22 cellular contexts compared by ENCODE assay signal in genomic region chr1:222547944-222548671, GRCh38. TPM values are rescaled to one million over a fixed set of nuclear protein-coding genes. Genes with fewer than 3 reads are reported as not detected.
DNase-seq lines count a peak whose midpoint lies in the region; ATAC-seq, FAIRE-seq and TF ChIP-seq lines count a peak whose summit lies in the region.
"Had no signal": no experiment of that assay in that cellular context is flagged by ENCODE, and none has a peak within 500 bp of the region (broad histone marks: within the 10 kb centered on the region; RNA-seq: fewer than 3 reads in every experiment).

Gene HHIPL2 (minus strand): TSS chr1:222548104. CDS start chr1:222548044, 60 bp downstream.

- POLR2A ChIA-PET in AG04450 (lab: Yijun Ruan, JAX) (no interaction called here), K562 (lab: Yijun Ruan, JAX) (no interaction called here)

- DNase-seq in AG04450 (ENCODE audit: low read depth, low spot score): no peak
- DNase-seq in HFFc6: no peak
- DNase-seq in K562 (ENCODE audit: extremely low read depth in 1 of 4, low spot score in 3 of 4): peak in 2 of 4 experiments; percentile 19 to 29
- DNase-seq in ureter (ENCODE audit: low spot score): no peak
- DNase-seq in activated CD8-positive, alpha-beta memory T cell treated with anti-CD3 and anti-CD28 coated beads for 24 hours: no peak
- DNase-seq in NCI-H446 (lab: John Stamatoyannopoulos, UW): no peak
- DNase-seq in stimulated activated CD4-positive, alpha-beta T cell treated with anti-CD3 and anti-CD28 coated beads, Interleukin-4, amount 100 ng/mL, for 1 hour: no peak
- DNase-seq: DMS53; effector CD4-positive, alpha-beta T cell; lower lobe of right lung; NCI-H226; T-helper 1 cell; upper lobe of right lung had no signal

- no peaks in the 10 kb centered on the region for H3K9me3 Mint-ChIP-seq in HFFc6
- H3K9me3 Mint-ChIP-seq: activated naive CD4-positive, alpha-beta T cell treated with anti-CD3 and anti-CD28 coated beads, Interleukin-2, amount 50 U/mL, for 72 hours; stimulated activated effector memory CD8-positive, alpha-beta T cell treated with anti-CD3 and anti-CD28 coated beads, Interleukin-12 subunit alpha, Interleukin-12 subunit beta, amount 100 ng/mL, for 72 hours had no signal

- peaks cover 37% of the 10 kb centered on the region for H3K4me1 Mint-ChIP-seq in HFFc6 (ENCODE audit: low read depth)
- H3K4me1 Mint-ChIP-seq: stimulated activated effector memory CD8-positive, alpha-beta T cell treated with anti-CD3 and anti-CD28 coated beads, Interleukin-12 subunit alpha, Interleukin-12 subunit beta, amount 100 ng/mL, for 72 hours had no signal

- peak within 1 kb of the TSS; percentile 99 for H3K27ac Mint-ChIP-seq in HFFc6
- H3K27ac Mint-ChIP-seq: activated naive CD4-positive, alpha-beta T cell treated with anti-CD3 and anti-CD28 coated beads, Interleukin-2, amount 50 U/mL, for 72 hours; stimulated activated effector memory CD8-positive, alpha-beta T cell treated with anti-CD3 and anti-CD28 coated beads, Interleukin-12 subunit alpha, Interleukin-12 subunit beta, amount 100 ng/mL, for 72 hours had no signal

- H3K4me2 ChIP-seq in K562 (ENCODE audit: insufficient read depth, low read length): no peak within 1 kb of the TSS

- H3K79me2 ChIP-seq in K562 (ENCODE audit: control insufficient read depth, insufficient read depth, low read length): no peaks in the 10 kb centered on the region

- H3K27me3 ChIP-seq in AG04450 (ENCODE audit: control insufficient read depth, insufficient read depth, low read length) (no peaks in the 10 kb centered on the region), K562 (ENCODE audit: control insufficient read depth in 2 of 2, insufficient read depth in 2 of 2, low read length in 2 of 2) (peaks cover 2 to 34% of the 10 kb centered on the region in 2 experiments; a peak in 4 of 5 replicates)
- H3K27me3 ChIP-seq: BLaER1 had no signal

- no peak for TF ChIP-seq POLR2A in K562 (conservative IDR thresholded peaks at IDR 0.05)

- TF ChIP-seq CTCF in AG04450 (IDR thresholded peaks at IDR 0.05; ENCODE audit: low read depth, low read length) (no peak), HFFc6 (IDR thresholded peaks at IDR 0.05) (no peak), K562 (IDR thresholded peaks at IDR 0.05 in 2 of 3, conservative IDR thresholded peaks at IDR 0.05 in 1 of 3; ENCODE audit: insufficient read depth in 2 of 3, low read depth in 1 of 3, low read length in 3 of 3) (no peak)

- H3K4me3 ChIP-seq in AG04450 (ENCODE audit: low read depth, low read length): no peak within 1 kb of the TSS
- no peak within 1 kb of the TSS for H3K4me3 ChIP-seq in K562
- H3K4me3 ChIP-seq in mesodermal cell (ENCODE audit: extremely low read depth, insufficient read depth, low read length, poor library complexity, severe bottlenecking): no peak within 1 kb of the TSS
- H3K4me3 ChIP-seq: BLaER1, lower lobe of right lung, upper lobe of right lung had no signal

- H3K36me3 Mint-ChIP-seq in HFFc6 (ENCODE audit: low read depth): peaks cover 4% of the 10 kb centered on the region; the same call in 1 of the 2 replicates
- H3K36me3 Mint-ChIP-seq: activated naive CD4-positive, alpha-beta T cell treated with anti-CD3 and anti-CD28 coated beads, Interleukin-2, amount 50 U/mL, for 72 hours; stimulated activated effector memory CD8-positive, alpha-beta T cell treated with anti-CD3 and anti-CD28 coated beads, Interleukin-12 subunit alpha, Interleukin-12 subunit beta, amount 100 ng/mL, for 72 hours had no signal

- peaks cover 3 to 9% of the 10 kb centered on the region in 2 experiments; a peak in 4 of 5 replicates for H3K4me1 ChIP-seq in K562 (replicated peaks in 1 of 2; ENCODE audit: control insufficient read depth in 2 of 2, insufficient read depth in 2 of 2, low read length in 2 of 2)
- peaks cover 30% of the 10 kb centered on the region for H3K4me1 ChIP-seq in mesodermal cell (ENCODE audit: control insufficient read depth, insufficient read depth, low read length, poor library complexity, severe bottlenecking)
- H3K4me1 ChIP-seq: lower lobe of right lung, upper lobe of right lung had no signal

- no peak for TF ChIP-seq RAD21 in K562 (CRISPR knock-in tag; conservative IDR thresholded peaks at IDR 0.05 in 1 of 2, IDR thresholded peaks at IDR 0.05 in 1 of 2)

- H3K4me3 Mint-ChIP-seq in HFFc6: peak within 1 kb of the TSS; percentile 82
- H3K4me3 Mint-ChIP-seq: stimulated activated effector memory CD8-positive, alpha-beta T cell treated with anti-CD3 and anti-CD28 coated beads, Interleukin-12 subunit alpha, Interleukin-12 subunit beta, amount 100 ng/mL, for 72 hours had no signal

- H3K27ac ChIP-seq in AG04450 (ENCODE audit: low read depth, low read length) (peak within 1 kb of the TSS; percentile 62), K562 (ENCODE audit: extremely low read depth, low read depth, low read length) (no peak within 1 kb of the TSS), mesodermal cell (ENCODE audit: low read depth, low read length, severe bottlenecking) (peak within 1 kb of the TSS; percentile 81)
- H3K27ac ChIP-seq: BLaER1, lower lobe of right lung, neutrophil, upper lobe of right lung had no signal

- no peak within 1 kb of the TSS for H3K9ac ChIP-seq in K562 (ENCODE audit: insufficient read depth in 1 of 2, low read depth in 2 of 2, low read length in 2 of 2)
- H3K9ac ChIP-seq: BLaER1 had no signal

- H3K36me3 ChIP-seq in K562 (ENCODE audit: control insufficient read depth, insufficient read depth, low read length) (no peaks in the 10 kb centered on the region), mesodermal cell (ENCODE audit: control insufficient read depth, insufficient read depth, low read length) (peaks cover under 1% of the 10 kb centered on the region)
- H3K36me3 ChIP-seq: lower lobe of right lung, neutrophil, upper lobe of right lung had no signal

- CTCF ChIA-PET in AG04450 (lab: Charles Lee): interaction anchor here (0.5 to 1.4 kb wide), 2 partner anchors 9 to 1035 kb away, joined by 3 to 5 read pairs; no protein-coding TSS in a partner anchor
- CTCF ChIA-PET in K562 (lab: Yijun Ruan, JAX; ENCODE audit: low intra/inter-chr PET ratio): no interaction called here

- no TSS peak for BruUV-seq in K562 (replicated peaks; lab: Mats Ljungman, UMichigan)

- peaks cover 5% of the 10 kb centered on the region; the same call in 1 of the 2 replicates for H3K27me3 Mint-ChIP-seq in HFFc6 (ENCODE audit: insufficient read depth)

- 8% methylated on average over 8 of the region's 8 CpGs for WGBS in K562 (ENCODE audit: insufficient coverage, low coverage, missing lambda C conversion rate)
- WGBS in mesodermal cell (ENCODE audit: insufficient coverage in 2 of 2), 2 experiments: 55 to 69% methylated on average over 4 to 7 of the region's 8 CpGs

- H2AFZ ChIP-seq in K562 (ENCODE audit: low read depth, low read length): peak within 1 kb of the TSS; percentile 12; the same call in 1 of the 2 replicates

- in situ Hi-C loops in K562 (cut with MboI): no loop called here

- TF ChIP-seq EP300 in K562 (IDR thresholded peaks at IDR 0.05; ENCODE audit: low read length): no peak

- no peaks in the 10 kb centered on the region; the same call in 1 of the 2 replicates for H3K9me3 ChIP-seq in AG04450 (ENCODE audit: control insufficient read depth, insufficient read depth, low read length)
- H3K9me3 ChIP-seq in K562 (replicated peaks; ENCODE audit: control insufficient read depth, insufficient read depth, low read depth, low read length): no peaks in the 10 kb centered on the region
- peaks cover 3% of the 10 kb centered on the region for H3K9me3 ChIP-seq in mesodermal cell (ENCODE audit: control insufficient read depth, low read length)
- H3K9me3 ChIP-seq: BLaER1, lower lobe of right lung, neutrophil, upper lobe of right lung had no signal

- intact Hi-C loops in K562 (cut with micrococcal nuclease): no loop called here

- H3K9me1 ChIP-seq in K562 (ENCODE audit: control insufficient read depth, insufficient read depth, low read length): no peaks in the 10 kb centered on the region

- ATAC-seq in K562: peak; percentile 77
- ATAC-seq: activated CD4-positive, CD25-positive, alpha-beta regulatory T cell treated with anti-CD3 and anti-CD28 coated beads, Interleukin-2, amount 50 U/mL, for 24 hours; activated naive CD4-positive, alpha-beta T cell treated with anti-CD3 and anti-CD28 coated beads, Interleukin-2, amount 50 U/mL, for 72 hours; sciatic nerve; stimulated activated effector memory CD8-positive, alpha-beta T cell treated with anti-CD3 and anti-CD28 coated beads, Interleukin-12 subunit alpha, Interleukin-12 subunit beta, amount 100 ng/mL, for 72 hours had no signal

- FAIRE-seq in K562 (lab: Jason Lieb, UNC): no peak
- FAIRE-seq: HTR-8/SVneo had no signal

- H4K20me1 ChIP-seq in K562 (replicated peaks; ENCODE audit: control insufficient read depth, insufficient read depth, low read length): no peaks in the 10 kb centered on the region
- H4K20me1 ChIP-seq: BLaER1 had no signal

TF ChIP-seq in K562, 482 proteins besides CTCF, POLR2A, EP300 and RAD21 (continues in another document):
- TF ChIP-seq ZNF263 (CRISPR knock-in tag; IDR thresholded peaks at IDR 0.05; ENCODE audit: borderline replicate concordance) (peak; percentile 96), L3MBTL2 (IDR thresholded peaks at IDR 0.05) (peak; percentile 38; the same call in 1 of the 2 replicates), STAT5B (CRISPR knock-in tag; IDR thresholded peaks at IDR 0.05) (no peak)

RNA-seq across cellular contexts. Expression of gene HHIPL2, which starts in this region (rescaled TPM):
- polyA plus RNA-seq in AG04450 (2011; rRNA removed) (0.04 and 0.30 TPM in 2 replicates), K562 (2011; rRNA removed) (0.15 and 0.18 TPM in 2 replicates), K562 (2014; fragmentation: Illumina TruSeq; extraction: Trizol) (0.15 and 0.83 TPM in 2 replicates), K562 (2014; fragmentation: Nextera tagmentation; extraction: Ambion mirVana) (under 1 TPM in 1 of 2 experiments, not detected in 1; 0.18 TPM), K562 (2014; rRNA removed) (0.60 and 1.1 TPM in 2 replicates)
- 0.22 TPM in 1 of 2 replicates, not detected in the other for polyA minus RNA-seq in AG04450 (2011; rRNA and poly(A)+ RNA removed)
- under 1 TPM in 3 of 6 experiments, not detected in 3; 0.07 to 0.45 (median 0.31) TPM for total RNA-seq in HFFc6 (2021; fragmentation: NEBNext Ultra II Directional; extraction: Animal tissue kit (Norgen Biotek cat#: 25700))
- 0.23 and 0.92 TPM in 2 replicates for total RNA-seq in K562 (2011; cell fraction: chromatin; rRNA removed; ENCODE audit: low replicate concordance)
- 0.33 and 0.39 TPM in 2 replicates for total RNA-seq in K562 (2011; cell fraction: nucleolus; rRNA removed)
- total RNA-seq in K562 (2011; cell fraction: nucleoplasm; rRNA removed): not detected in 2 replicates
- total RNA-seq in K562 (2014; rRNA removed) (0.05 and 0.16 TPM in 2 replicates), K562 (2014; rRNA removed; fragmentation: Illumina TruSeq; extraction: Trizol) (0.54 and 0.55 TPM in 2 replicates), K562 (2015; rRNA removed; fragmentation: Illumina TruSeq; extraction: Trizol) (0.11 and 0.33 TPM in 2 replicates), K562 (2021) (0.22 and 0.40 TPM in 2 replicates), ureter (0.62 TPM)
- polyA plus RNA-seq in K562 (2011; cell fraction: cytosol; rRNA removed): 0.03 and 0.04 TPM in 2 replicates
- polyA plus RNA-seq in K562 (2011; cell fraction: nucleus; rRNA removed): 0.68 and 1.4 TPM in 2 replicates
- 0.35 and 1.0 TPM in 2 replicates for polyA plus RNA-seq in K562 (2012)
- not detected in 2 replicates for polyA minus RNA-seq in K562 (2011; rRNA and poly(A)+ RNA removed)
- polyA minus RNA-seq in K562 (2011; cell fraction: cytosol; rRNA and poly(A)+ RNA removed): not detected in 2 replicates
- not detected in 2 replicates for polyA minus RNA-seq in K562 (2011; cell fraction: nucleus; rRNA and poly(A)+ RNA removed)
- 4.1 TPM for polyA plus RNA-seq in mesodermal cell (2013, experiment 1 of 2)
- 2.9 TPM for polyA plus RNA-seq in mesodermal cell (2013, experiment 2 of 2)
- total RNA-seq: cardiac septum, upper lobe of right lung had no signal
